12 cellular contexts compared by ENCODE assay signal in genomic region chr1:3902546-3902945, GRCh38. TPM values are rescaled to one million over a fixed set of nuclear protein-coding genes. Genes with fewer than 3 reads are reported as not detected.
DNase-seq lines count a peak whose midpoint lies in the region; ATAC-seq and TF ChIP-seq lines count a peak whose summit lies in the region.
"Had no signal": no experiment of that assay in that cellular context is flagged by ENCODE, and none has a peak within 500 bp of the region (broad histone marks: within the 10 kb centered on the region; RNA-seq: fewer than 3 reads in every experiment).

No MANE protein-coding gene starts in this region.

- no peaks in the 10 kb centered on the region for H4K20me1 ChIP-seq in SU-DHL-6 (ENCODE audit: low read depth, low read length)

- no peaks in the 10 kb centered on the region for H3K27me3 ChIP-seq in SU-DHL-6 (ENCODE audit: low read length)
- H3K27me3 ChIP-seq in effector memory CD4-positive, alpha-beta T cell (replicated peaks; ENCODE audit: control insufficient read depth, insufficient read depth, low read length, poor library complexity, severe bottlenecking): no peaks in the 10 kb centered on the region

- ATAC-seq in stimulated activated effector memory CD8-positive, alpha-beta T cell treated with anti-CD3 and anti-CD28 coated beads, Interleukin-12 subunit alpha, Interleukin-12 subunit beta, amount 100 ng/mL, for 72 hours: no peak
- ATAC-seq: PC-3; stimulated activated naive B cell treated with anti-CD40 and anti-IgM and Interleukin-4, amounts not matched to agents 10 μg/mL and 1 μg/mL and 100 μg/mL, for 72 hours had no signal

- no peak overlapping the region for H2AFZ ChIP-seq in SU-DHL-6 (ENCODE audit: low read depth, low read length, severe bottlenecking)

- H3K9me3 Mint-ChIP-seq in stimulated activated effector memory CD8-positive, alpha-beta T cell treated with anti-CD3 and anti-CD28 coated beads, Interleukin-12 subunit alpha, Interleukin-12 subunit beta, amount 100 ng/mL, for 72 hours: no peaks in the 10 kb centered on the region

- peaks cover 36% of the 10 kb centered on the region for H3K4me1 Mint-ChIP-seq in stimulated activated effector memory CD8-positive, alpha-beta T cell treated with anti-CD3 and anti-CD28 coated beads, Interleukin-12 subunit alpha, Interleukin-12 subunit beta, amount 100 ng/mL, for 72 hours

- no peaks in the 10 kb centered on the region for H3K36me3 ChIP-seq in SU-DHL-6 (ENCODE audit: low read length)
- H3K36me3 ChIP-seq in effector memory CD4-positive, alpha-beta T cell (ENCODE audit: control insufficient read depth, insufficient read depth, low read length): no peaks in the 10 kb centered on the region

- H3F3A ChIP-seq in SU-DHL-6 (ENCODE audit: insufficient read depth): peaks cover 19% of the 10 kb centered on the region; the same call in 1 of the 2 replicates

- H3K4me2 ChIP-seq in SU-DHL-6 (ENCODE audit: low read depth, low read length, poor library complexity, severe bottlenecking): peak overlapping the region; percentile 31

- peaks cover 31% of the 10 kb centered on the region for H3K4me1 ChIP-seq in effector memory CD4-positive, alpha-beta T cell (ENCODE audit: control insufficient read depth, insufficient read depth, low read length, poor library complexity, severe bottlenecking)

- TF ChIP-seq CTCF in SU-DHL-6 (IDR thresholded peaks at IDR 0.05; ENCODE audit: insufficient read depth, low read length, poor library complexity, severe bottlenecking): no peak

- no peaks in the 10 kb centered on the region for H3K9me3 ChIP-seq in SU-DHL-6 (ENCODE audit: insufficient read depth, low read length)
- H3K9me3 ChIP-seq in effector memory CD4-positive, alpha-beta T cell (ENCODE audit: control insufficient read depth, low read length): no peaks in the 10 kb centered on the region

- H3K9me2 ChIP-seq in SU-DHL-6 (replicated peaks; ENCODE audit: insufficient read depth, low read length): no peaks in the 10 kb centered on the region

- H3K4me3 Mint-ChIP-seq in stimulated activated effector memory CD8-positive, alpha-beta T cell treated with anti-CD3 and anti-CD28 coated beads, Interleukin-12 subunit alpha, Interleukin-12 subunit beta, amount 100 ng/mL, for 72 hours: peak overlapping the region; percentile 18
- H3K4me3 Mint-ChIP-seq: HFFc6 had no signal

- DNase-seq in activated effector memory CD4-positive, alpha-beta T cell treated with anti-CD3 and anti-CD28 coated beads, Interleukin-2, amount 50 U/mL, for 16 hours: peak; percentile 63
- no peak for DNase-seq in activated effector memory CD4-positive, alpha-beta T cell treated with Interleukin-2 at 50 U/mL for 16 hours
- DNase-seq in effector memory CD4-positive, alpha-beta T cell: no peak
- no peak for DNase-seq in stimulated activated effector memory CD8-positive, alpha-beta T cell treated with anti-CD3 and anti-CD28 coated beads, Interleukin-12 subunit alpha, Interleukin-12 subunit beta, amount 100 ng/mL, for 72 hours (ENCODE audit: low spot score in 2 of 2)
- DNase-seq in HK-2 (ENCODE audit: unreplicated experiment) (no peak), CD1c-positive myeloid dendritic cell (ENCODE audit: extremely low spot score) (no peak), mucosa of gallbladder (ENCODE audit: low spot score) (no peak)
- DNase-seq: HFFc6; NCI-H1092; PC-3; stimulated activated naive B cell treated with anti-CD40 and anti-IgM and Interleukin-4, amounts not matched to agents 10 μg/mL and 1 μg/mL and 100 μg/mL, for 72 hours had no signal

- H3K27ac Mint-ChIP-seq in stimulated activated effector memory CD8-positive, alpha-beta T cell treated with anti-CD3 and anti-CD28 coated beads, Interleukin-12 subunit alpha, Interleukin-12 subunit beta, amount 100 ng/mL, for 72 hours: peak overlapping the region; percentile 88
- H3K27ac Mint-ChIP-seq: HFFc6; stimulated activated naive B cell treated with anti-CD40 and anti-IgM and Interleukin-4, amounts not matched to agents 10 μg/mL and 1 μg/mL and 100 μg/mL, for 72 hours had no signal

- H3K79me2 ChIP-seq in SU-DHL-6 (ENCODE audit: insufficient read depth, low read length): peaks cover 22% of the 10 kb centered on the region

- no peak overlapping the region for H3K4me3 ChIP-seq in SU-DHL-6 (ENCODE audit: insufficient read depth, low read length, poor library complexity, severe bottlenecking)
- no peak overlapping the region for H3K4me3 ChIP-seq in effector memory CD4-positive, alpha-beta T cell (ENCODE audit: insufficient read depth, low read depth, low read length, poor library complexity, severe bottlenecking)

- peaks cover 6% of the 10 kb centered on the region for H3K36me3 Mint-ChIP-seq in stimulated activated effector memory CD8-positive, alpha-beta T cell treated with anti-CD3 and anti-CD28 coated beads, Interleukin-12 subunit alpha, Interleukin-12 subunit beta, amount 100 ng/mL, for 72 hours

- peak overlapping the region; percentile 81 for H3K27ac ChIP-seq in SU-DHL-6 (ENCODE audit: low read depth, low read length)
- H3K27ac ChIP-seq in effector memory CD4-positive, alpha-beta T cell (ENCODE audit: insufficient read depth, low read length, poor library complexity, severe bottlenecking): peak overlapping the region; percentile 54

- H3K9ac ChIP-seq in SU-DHL-6 (ENCODE audit: low read length): peak overlapping the region; percentile 23; the same call in 1 of the 2 replicates

RNA-seq across cellular contexts. Expression of gene C1orf174, which starts 2.5 kb away (rescaled TPM):
- total RNA-seq in mucosa of gallbladder: 26.4 TPM

RNA-seq across cellular contexts. Expression of gene DFFB, which starts 45.3 kb away (rescaled TPM):
- 9.8 TPM for total RNA-seq in mucosa of gallbladder

RNA-seq across cellular contexts. Expression of gene CEP104, which starts 45.5 kb away (rescaled TPM):
- 64.1 TPM for total RNA-seq in mucosa of gallbladder
